Comparison of ENCODE assay signal across 8 cellular contexts in genomic region chr4:122922877-122923511, GRCh38. TPM values are rescaled to one million over a fixed set of nuclear protein-coding genes. Genes with fewer than 3 reads are reported as not detected.
DNase-seq lines count a peak whose midpoint lies in the region; ATAC-seq and TF ChIP-seq lines count a peak whose summit lies in the region.

No MANE protein-coding gene starts in this region.

- ATAC-seq in GM19025 (IDR thresholded peaks at IDR 0.05; ENCODE audit: low read depth, unreplicated experiment) (peak; percentile 94), HG03280 (IDR thresholded peaks at IDR 0.05; ENCODE audit: unreplicated experiment) (peak; percentile 97)

- H3K4me3 ChIP-seq in AG09309 (ENCODE audit: control insufficient read depth, low read depth, low read length): peak overlapping the region; percentile 77
- peak overlapping the region; percentile 67 for H3K4me3 ChIP-seq in kidney epithelial cell (ENCODE audit: low read depth, low read length)

- no peaks in the 10 kb centered on the region for H3K36me3 ChIP-seq in kidney epithelial cell (ENCODE audit: control insufficient read depth, insufficient read depth, low read length)

- DNase-seq in AG09309 (ENCODE audit: low read depth) (no peak), NCI-H446 treated with DMSO at 0.1 percent for 48 hours (lab: John Stamatoyannopoulos, UW) (peak; percentile 62), cerebellum (ENCODE audit: low spot score) (peak; percentile 86), kidney epithelial cell (ENCODE audit: low read depth) (peak; percentile 42)
- peak; percentile 82 for DNase-seq in activated CD4-positive, CD25-positive, alpha-beta regulatory T cell treated with anti-CD3 and anti-CD28 coated beads, Interleukin-2, amount 50 U/mL, for 72 hours
- DNase-seq in stimulated activated CD4-positive, alpha-beta T cell treated with anti-CD3 and anti-CD28 coated beads, Interleukin-1b, Interleukin-23, amount 100 ng/mL, for 24 hours (ENCODE audit: low read depth in 4 of 4, low spot score in 1 of 4): peak; percentile 57 to 84 (median 74)

- no peak for TF ChIP-seq CTCF in AG09309 (IDR thresholded peaks at IDR 0.05; ENCODE audit: control insufficient read depth, insufficient read depth, low read depth, low read length, missing control alignments)
- TF ChIP-seq CTCF in kidney epithelial cell (IDR thresholded peaks at IDR 0.05; ENCODE audit: insufficient read depth, low read length, poor library complexity, severe bottlenecking): no peak

- H3K27me3 ChIP-seq in kidney epithelial cell (ENCODE audit: control insufficient read depth, insufficient read depth, low read length): no peaks in the 10 kb centered on the region

RNA-seq across cellular contexts. Expression of gene NUDT6, which starts 0.6 kb away (rescaled TPM):
- total RNA-seq in cerebellum: 11.5 TPM
- 9.7 and 10.0 TPM in 2 replicates for total RNA-seq in kidney epithelial cell
